1 cellular context compared by ENCODE assay signal in the genomic region with DNA sequence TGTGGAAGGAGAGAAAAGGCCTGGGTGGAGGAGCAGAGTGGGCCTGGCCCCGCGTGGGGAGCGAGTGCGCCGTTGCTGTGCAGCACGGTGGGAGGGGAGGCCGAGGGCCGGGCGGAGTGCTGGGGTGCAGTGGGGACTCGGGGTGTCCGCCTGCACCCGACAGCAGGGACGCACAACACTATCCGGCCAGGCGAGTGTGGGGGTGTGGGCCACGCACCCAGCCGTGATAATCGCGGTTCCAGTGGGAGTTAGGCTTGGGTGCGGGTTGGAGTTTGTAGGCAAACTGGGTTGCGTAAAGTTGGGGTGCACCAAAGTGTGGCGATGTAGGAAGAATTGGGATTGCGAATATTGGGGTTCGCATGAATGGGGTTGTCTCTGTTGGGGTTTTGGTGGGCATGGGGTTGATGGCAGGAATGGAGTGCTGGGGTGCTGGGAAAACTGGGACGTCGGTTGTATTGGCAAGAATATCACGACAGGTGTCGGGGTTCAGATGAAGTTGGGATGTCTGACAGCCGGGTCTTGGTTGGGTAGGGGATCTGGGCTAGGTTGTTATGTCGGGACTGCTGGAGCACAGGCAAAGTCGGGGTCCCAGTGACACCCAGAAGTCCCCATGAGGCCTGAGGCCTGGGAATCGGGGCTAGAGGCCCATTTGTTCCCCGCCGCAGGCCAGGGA.
TF ChIP-seq lines count a peak whose summit lies in the region.

No MANE protein-coding gene starts in this region.

TF ChIP-seq in K562, 482 proteins besides CTCF, POLR2A, EP300 and RAD21 (continues in another document):
- TF ChIP-seq RCOR1 (IDR thresholded peaks at IDR 0.05; ENCODE audit: borderline replicate concordance in 1 of 2, low read depth in 2 of 2, low read length in 2 of 2) (0 out of 4 replicates have a peak, but pooled peaks of 1 of the 2 experiments have one; percentile 19), GTF2E2 (tag; IDR thresholded peaks at IDR 0.05) (no peak), POLR3A (IDR thresholded peaks at IDR 0.05; ENCODE audit: borderline replicate concordance, extremely low read depth, insufficient read depth, insufficient read length) (no peak), ZNF24 (IDR thresholded peaks at IDR 0.05) (0 out of 2 replicates have a peak, but pooled peaks have one; percentile 27), HMGXB4 (CRISPR knock-in tag; IDR thresholded peaks at IDR 0.05) (peak; percentile 34; the same call in 1 of the 2 replicates), HDAC1 (IDR thresholded peaks at IDR 0.05) (peak in 1 of 2 experiments; percentile 56; a peak in 1 of 4 replicates), SMARCE1 (IDR thresholded peaks at IDR 0.05) (0 out of 2 replicates have a peak, but pooled peaks have one; percentile 10), ZFX (CRISPR knock-in tag; IDR thresholded peaks at IDR 0.05) (peak; percentile 50), FOXK1 (CRISPR knock-in tag; IDR thresholded peaks at IDR 0.05; ENCODE audit: borderline replicate concordance) (0 out of 2 replicates have a peak, but pooled peaks have one; percentile 23), CEBPG (CRISPR knock-in tag; IDR thresholded peaks at IDR 0.05) (peak; percentile 60), CEBPG (tag; conservative IDR thresholded peaks at IDR 0.05 in 1 of 2, IDR thresholded peaks at IDR 0.05 in 1 of 2) (no peak), DMBX1 (CRISPR knock-in tag; IDR thresholded peaks at IDR 0.05; ENCODE audit: borderline replicate concordance) (no peak), HNRNPL (IDR thresholded peaks at IDR 0.05; ENCODE audit: low read depth, low read length) (no peak), GATAD2A (IDR thresholded peaks at IDR 0.05) (peak; percentile 21; the same call in 1 of the 2 replicates), ZNF316 (IDR thresholded peaks at IDR 0.05) (no peak), NFXL1 (CRISPR knock-in tag; IDR thresholded peaks at IDR 0.05) (no peak), NFIC (IDR thresholded peaks at IDR 0.05) (0 out of 2 replicates have a peak, but pooled peaks have one; percentile 22), SP2 (IDR thresholded peaks at IDR 0.05; ENCODE audit: extremely low read depth, low read depth, low read length, poor library complexity, severe bottlenecking) (no peak), ATF2 (CRISPR knock-in tag; IDR thresholded peaks at IDR 0.05) (no peak), ZC3H4 (CRISPR knock-in tag; IDR thresholded peaks at IDR 0.05; ENCODE audit: borderline replicate concordance) (no peak), ZBTB40 (IDR thresholded peaks at IDR 0.05) (peak; percentile 39; the same call in 1 of the 2 replicates), ZBTB40 (CRISPR knock-in tag; IDR thresholded peaks at IDR 0.05) (no peak), ZNF311 (CRISPR knock-in tag; IDR thresholded peaks at IDR 0.05) (no peak), ETV5 (CRISPR knock-in tag; IDR thresholded peaks at IDR 0.05; ENCODE audit: low read depth) (0 out of 2 replicates have a peak, but pooled peaks have one; percentile 56)
- TF ChIP-seq, protein P1, sequence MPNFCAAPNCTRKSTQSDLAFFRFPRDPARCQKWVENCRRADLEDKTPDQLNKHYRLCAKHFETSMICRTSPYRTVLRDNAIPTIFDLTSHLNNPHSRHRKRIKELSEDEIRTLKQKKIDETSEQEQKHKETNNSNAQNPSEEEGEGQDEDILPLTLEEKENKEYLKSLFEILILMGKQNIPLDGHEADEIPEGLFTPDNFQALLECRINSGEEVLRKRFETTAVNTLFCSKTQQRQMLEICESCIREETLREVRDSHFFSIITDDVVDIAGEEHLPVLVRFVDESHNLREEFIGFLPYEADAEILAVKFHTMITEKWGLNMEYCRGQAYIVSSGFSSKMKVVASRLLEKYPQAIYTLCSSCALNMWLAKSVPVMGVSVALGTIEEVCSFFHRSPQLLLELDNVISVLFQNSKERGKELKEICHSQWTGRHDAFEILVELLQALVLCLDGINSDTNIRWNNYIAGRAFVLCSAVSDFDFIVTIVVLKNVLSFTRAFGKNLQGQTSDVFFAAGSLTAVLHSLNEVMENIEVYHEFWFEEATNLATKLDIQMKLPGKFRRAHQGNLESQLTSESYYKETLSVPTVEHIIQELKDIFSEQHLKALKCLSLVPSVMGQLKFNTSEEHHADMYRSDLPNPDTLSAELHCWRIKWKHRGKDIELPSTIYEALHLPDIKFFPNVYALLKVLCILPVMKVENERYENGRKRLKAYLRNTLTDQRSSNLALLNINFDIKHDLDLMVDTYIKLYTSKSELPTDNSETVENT (CRISPR knock-in tag; IDR thresholded peaks at IDR 0.05) = no peak
- TF ChIP-seq, protein P2, sequence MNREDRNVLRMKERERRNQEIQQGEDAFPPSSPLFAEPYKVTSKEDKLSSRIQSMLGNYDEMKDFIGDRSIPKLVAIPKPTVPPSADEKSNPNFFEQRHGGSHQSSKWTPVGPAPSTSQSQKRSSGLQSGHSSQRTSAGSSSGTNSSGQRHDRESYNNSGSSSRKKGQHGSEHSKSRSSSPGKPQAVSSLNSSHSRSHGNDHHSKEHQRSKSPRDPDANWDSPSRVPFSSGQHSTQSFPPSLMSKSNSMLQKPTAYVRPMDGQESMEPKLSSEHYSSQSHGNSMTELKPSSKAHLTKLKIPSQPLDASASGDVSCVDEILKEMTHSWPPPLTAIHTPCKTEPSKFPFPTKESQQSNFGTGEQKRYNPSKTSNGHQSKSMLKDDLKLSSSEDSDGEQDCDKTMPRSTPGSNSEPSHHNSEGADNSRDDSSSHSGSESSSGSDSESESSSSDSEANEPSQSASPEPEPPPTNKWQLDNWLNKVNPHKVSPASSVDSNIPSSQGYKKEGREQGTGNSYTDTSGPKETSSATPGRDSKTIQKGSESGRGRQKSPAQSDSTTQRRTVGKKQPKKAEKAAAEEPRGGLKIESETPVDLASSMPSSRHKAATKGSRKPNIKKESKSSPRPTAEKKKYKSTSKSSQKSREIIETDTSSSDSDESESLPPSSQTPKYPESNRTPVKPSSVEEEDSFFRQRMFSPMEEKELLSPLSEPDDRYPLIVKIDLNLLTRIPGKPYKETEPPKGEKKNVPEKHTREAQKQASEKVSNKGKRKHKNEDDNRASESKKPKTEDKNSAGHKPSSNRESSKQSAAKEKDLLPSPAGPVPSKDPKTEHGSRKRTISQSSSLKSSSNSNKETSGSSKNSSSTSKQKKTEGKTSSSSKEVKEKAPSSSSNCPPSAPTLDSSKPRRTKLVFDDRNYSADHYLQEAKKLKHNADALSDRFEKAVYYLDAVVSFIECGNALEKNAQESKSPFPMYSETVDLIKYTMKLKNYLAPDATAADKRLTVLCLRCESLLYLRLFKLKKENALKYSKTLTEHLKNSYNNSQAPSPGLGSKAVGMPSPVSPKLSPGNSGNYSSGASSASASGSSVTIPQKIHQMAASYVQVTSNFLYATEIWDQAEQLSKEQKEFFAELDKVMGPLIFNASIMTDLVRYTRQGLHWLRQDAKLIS (CRISPR knock-in tag; IDR thresholded peaks at IDR 0.05) = 0 out of 2 replicates have a peak, but pooled peaks have one; percentile 7
- TF ChIP-seq, protein P3, sequence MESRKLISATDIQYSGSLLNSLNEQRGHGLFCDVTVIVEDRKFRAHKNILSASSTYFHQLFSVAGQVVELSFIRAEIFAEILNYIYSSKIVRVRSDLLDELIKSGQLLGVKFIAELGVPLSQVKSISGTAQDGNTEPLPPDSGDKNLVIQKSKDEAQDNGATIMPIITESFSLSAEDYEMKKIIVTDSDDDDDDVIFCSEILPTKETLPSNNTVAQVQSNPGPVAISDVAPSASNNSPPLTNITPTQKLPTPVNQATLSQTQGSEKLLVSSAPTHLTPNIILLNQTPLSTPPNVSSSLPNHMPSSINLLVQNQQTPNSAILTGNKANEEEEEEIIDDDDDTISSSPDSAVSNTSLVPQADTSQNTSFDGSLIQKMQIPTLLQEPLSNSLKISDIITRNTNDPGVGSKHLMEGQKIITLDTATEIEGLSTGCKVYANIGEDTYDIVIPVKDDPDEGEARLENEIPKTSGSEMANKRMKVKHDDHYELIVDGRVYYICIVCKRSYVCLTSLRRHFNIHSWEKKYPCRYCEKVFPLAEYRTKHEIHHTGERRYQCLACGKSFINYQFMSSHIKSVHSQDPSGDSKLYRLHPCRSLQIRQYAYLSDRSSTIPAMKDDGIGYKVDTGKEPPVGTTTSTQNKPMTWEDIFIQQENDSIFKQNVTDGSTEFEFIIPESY (CRISPR knock-in tag; IDR thresholded peaks at IDR 0.05) = peak; percentile 84; the same call in 1 of the 2 replicates
- TF ChIP-seq, protein P4, sequence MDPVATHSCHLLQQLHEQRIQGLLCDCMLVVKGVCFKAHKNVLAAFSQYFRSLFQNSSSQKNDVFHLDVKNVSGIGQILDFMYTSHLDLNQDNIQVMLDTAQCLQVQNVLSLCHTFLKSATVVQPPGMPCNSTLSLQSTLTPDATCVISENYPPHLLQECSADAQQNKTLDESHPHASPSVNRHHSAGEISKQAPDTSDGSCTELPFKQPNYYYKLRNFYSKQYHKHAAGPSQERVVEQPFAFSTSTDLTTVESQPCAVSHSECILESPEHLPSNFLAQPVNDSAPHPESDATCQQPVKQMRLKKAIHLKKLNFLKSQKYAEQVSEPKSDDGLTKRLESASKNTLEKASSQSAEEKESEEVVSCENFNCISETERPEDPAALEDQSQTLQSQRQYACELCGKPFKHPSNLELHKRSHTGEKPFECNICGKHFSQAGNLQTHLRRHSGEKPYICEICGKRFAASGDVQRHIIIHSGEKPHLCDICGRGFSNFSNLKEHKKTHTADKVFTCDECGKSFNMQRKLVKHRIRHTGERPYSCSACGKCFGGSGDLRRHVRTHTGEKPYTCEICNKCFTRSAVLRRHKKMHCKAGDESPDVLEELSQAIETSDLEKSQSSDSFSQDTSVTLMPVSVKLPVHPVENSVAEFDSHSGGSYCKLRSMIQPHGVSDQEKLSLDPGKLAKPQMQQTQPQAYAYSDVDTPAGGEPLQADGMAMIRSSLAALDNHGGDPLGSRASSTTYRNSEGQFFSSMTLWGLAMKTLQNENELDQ (CRISPR knock-in tag; IDR thresholded peaks at IDR 0.05; ENCODE audit: borderline replicate concordance) = no peak
